ENCODE assay signal across 14 cellular contexts in genomic region chr1:168654198-168654910, GRCh38.
"Had no signal": no experiment of that assay in that cellular context is flagged by ENCODE, and none has a peak within 500 bp of the region (broad histone marks: within the 10 kb centered on the region; RNA-seq: fewer than 3 reads in every experiment).

No MANE protein-coding gene starts in this region.

- DNase-seq: activated CD4-positive, alpha-beta T cell treated with anti-CD3 and anti-CD28 coated beads for 36 hours; activated CD8-positive, alpha-beta T cell treated with anti-CD3 and anti-CD28 coated beads, Interleukin-2, amount 10 ng/mL, durations not matched to agents 7 days and 5 days; activated naive CD4-positive, alpha-beta T cell; activated naive CD8-positive, alpha-beta T cell treated with anti-CD3 and anti-CD28 coated beads, Interleukin-2, amount 50 U/mL, for 24 hours; colonic mucosa; stimulated activated naive CD4-positive, alpha-beta T cell; T-helper 9 cell had no signal

- H3K9me3 ChIP-seq: ascending aorta, colonic mucosa, gastroesophageal sphincter, right atrium auricular region had no signal

- H3K36me3 Mint-ChIP-seq: mesothelial cell of epicardium, type B pancreatic cell had no signal

- H3K9me3 Mint-ChIP-seq: activated naive CD8-positive, alpha-beta T cell treated with anti-CD3 and anti-CD28 coated beads, Interleukin-2, amount 50 U/mL, for 24 hours; activated T-helper 1 cell treated with anti-CD3 and anti-CD28 coated beads, Interleukin-12 subunit alpha, Interleukin-12 subunit beta, Interleukin-2, Interleukin-4 antibody, amounts not matched to agents 30 ng/mL and 10 ng/mL and 1 ng/mL, durations not matched to agents 14 hours and 24 hours and 36 hours; mesothelial cell of epicardium; type B pancreatic cell had no signal

- H3K27ac ChIP-seq: ascending aorta, colonic mucosa, gastroesophageal sphincter, right atrium auricular region, VCaP had no signal

- H3K27ac Mint-ChIP-seq: activated CD4-positive, alpha-beta T cell treated with anti-CD3 and anti-CD28 coated beads for 36 hours; activated CD8-positive, alpha-beta T cell treated with anti-CD3 and anti-CD28 coated beads, Interleukin-2, amount 10 ng/mL, durations not matched to agents 7 days and 5 days; activated naive CD8-positive, alpha-beta T cell treated with anti-CD3 and anti-CD28 coated beads, Interleukin-2, amount 50 U/mL, for 24 hours; activated T-helper 1 cell treated with anti-CD3 and anti-CD28 coated beads, Interleukin-12 subunit alpha, Interleukin-12 subunit beta, Interleukin-2, Interleukin-4 antibody, amounts not matched to agents 30 ng/mL and 10 ng/mL and 1 ng/mL, durations not matched to agents 14 hours and 24 hours and 36 hours; mesothelial cell of epicardium; type B pancreatic cell had no signal

- H3K4me3 Mint-ChIP-seq: activated CD4-positive, alpha-beta T cell treated with anti-CD3 and anti-CD28 coated beads for 36 hours; activated CD8-positive, alpha-beta T cell treated with anti-CD3 and anti-CD28 coated beads, Interleukin-2, amount 10 ng/mL, durations not matched to agents 7 days and 5 days; activated naive CD8-positive, alpha-beta T cell treated with anti-CD3 and anti-CD28 coated beads, Interleukin-2, amount 50 U/mL, for 24 hours; activated T-helper 1 cell treated with anti-CD3 and anti-CD28 coated beads, Interleukin-12 subunit alpha, Interleukin-12 subunit beta, Interleukin-2, Interleukin-4 antibody, amounts not matched to agents 30 ng/mL and 10 ng/mL and 1 ng/mL, durations not matched to agents 14 hours and 24 hours and 36 hours; mesothelial cell of epicardium; type B pancreatic cell had no signal

- H3K4me1 ChIP-seq: colonic mucosa, right atrium auricular region had no signal

- H3K27me3 Mint-ChIP-seq: type B pancreatic cell had no signal

- H3K36me3 ChIP-seq: ascending aorta, colonic mucosa, gastroesophageal sphincter, right atrium auricular region had no signal

- H3K4me1 Mint-ChIP-seq: activated CD4-positive, alpha-beta T cell treated with anti-CD3 and anti-CD28 coated beads for 36 hours; activated naive CD8-positive, alpha-beta T cell treated with anti-CD3 and anti-CD28 coated beads, Interleukin-2, amount 50 U/mL, for 24 hours; mesothelial cell of epicardium had no signal

- ATAC-seq: activated CD4-positive, alpha-beta T cell treated with anti-CD3 and anti-CD28 coated beads for 36 hours; activated CD8-positive, alpha-beta T cell treated with anti-CD3 and anti-CD28 coated beads, Interleukin-2, amount 10 ng/mL, durations not matched to agents 7 days and 5 days; activated naive CD8-positive, alpha-beta T cell treated with anti-CD3 and anti-CD28 coated beads, Interleukin-2, amount 50 U/mL, for 24 hours; gastroesophageal sphincter had no signal

- H3K27me3 ChIP-seq: ascending aorta, colonic mucosa, gastroesophageal sphincter, right atrium auricular region had no signal

- H3K4me3 ChIP-seq: ascending aorta, colonic mucosa, gastroesophageal sphincter, right atrium auricular region had no signal
